Comparison of ENCODE assay signal across 6 cellular contexts in genomic region chr16:2468142-2468724, GRCh38. TPM values are rescaled to one million over a fixed set of nuclear protein-coding genes. Genes with fewer than 3 reads are reported as not detected.
DNase-seq lines count a peak whose midpoint lies in the region; ATAC-seq, FAIRE-seq and TF ChIP-seq lines count a peak whose summit lies in the region.

No MANE protein-coding gene starts in this region.

- H2BK120ac ChIP-seq in H1 (replicated peaks; ENCODE audit: low read depth, low read length) = peak overlapping the region; percentile 61

- H2BK5ac ChIP-seq in H1 (ENCODE audit: low read depth, low read length) = peak overlapping the region; percentile 71; the same call in 1 of the 2 replicates

- CTCF ChIA-PET in H1 (lab: Charles Lee; ENCODE audit: partially characterized antibody) = interaction anchor here (1.3 to 4.0 kb wide), 4 partner anchors 7 to 33 kb away, joined by 4 to 15 read pairs (median 8); partner anchors contain the start of gene TEDC2

- H4K5ac ChIP-seq in H1 (ENCODE audit: insufficient read length, low read depth, low read length) = peak overlapping the region; percentile 50

- TF ChIP-seq RAD21 in H1 (IDR thresholded peaks at IDR 0.05 in 1 of 2, conservative IDR thresholded peaks at IDR 0.05 in 1 of 2; ENCODE audit: low read depth in 2 of 2, low read length in 2 of 2) = no peak

- H2BK12ac ChIP-seq in H1 (ENCODE audit: low read depth, low read length) = peak overlapping the region; percentile 68; the same call in 1 of the 2 replicates

- H3K27ac ChIP-seq in H1 (ENCODE audit: low read depth, low read length) = no peak overlapping the region
- no peak overlapping the region for H3K27ac ChIP-seq in skeletal muscle tissue (ENCODE audit: low read depth, low read length)

- TF ChIP-seq POLR2A in H1 (IDR thresholded peaks at IDR 0.05; ENCODE audit: control extremely low read depth in 1 of 2, low read depth in 2 of 2, low read length in 2 of 2) = no peak

- POLR2A ChIA-PET in H1 (lab: Charles Lee; ENCODE audit: partially characterized antibody) = interaction anchor here (0.8 to 2.3 kb wide), 14 partner anchors 9 to 280 kb away, joined by 3 to 21 read pairs (median 4); partner anchors contain the start of genes AMDHD2, ATP6V0C, ECI1 and TEDC2

- peak overlapping the region; percentile 98 for H3K4ac ChIP-seq in H1 (replicated peaks; ENCODE audit: insufficient read length, low read depth, low read length)

- no peak overlapping the region for H2AK5ac ChIP-seq in H1 (ENCODE audit: low read depth, low read length)

- H3K36me3 ChIP-seq in H1 (ENCODE audit: control insufficient read depth in 2 of 4, insufficient read depth in 4 of 4, low read length in 3 of 4) = peaks cover 0 to 4% (median 2%) of the 10 kb centered on the region in 4 experiments; a peak in 2 of 8 replicates
- no peaks in the 10 kb centered on the region for H3K36me3 ChIP-seq in skeletal muscle tissue (ENCODE audit: control insufficient read depth in 3 of 3, insufficient read depth in 3 of 3, low read length in 3 of 3)

- H2BK15ac ChIP-seq in H1 (ENCODE audit: low read length) = peak overlapping the region; percentile 46; the same call in 1 of the 2 replicates

- H4K20me1 ChIP-seq in H1 (replicated peaks in 1 of 2; ENCODE audit: control insufficient read depth in 1 of 2, insufficient read depth in 2 of 2, low read length in 2 of 2) = peaks cover 2 to 8% of the 10 kb centered on the region in 2 experiments

- H3K56ac ChIP-seq in H1 (replicated peaks; ENCODE audit: insufficient read length, low read depth, low read length) = peak overlapping the region; percentile 73

- WGBS in H1 (ENCODE audit: extremely low coverage in 1 of 2, insufficient coverage in 1 of 2, insufficient read length in 1 of 2, insufficient replicate concordance in 2 of 2, low coverage in 1 of 2, low lambda C conversion rate in 2 of 2, missing lambda C conversion rate in 1 of 2), 2 experiments = 5% methylated on average over 44 of the region's 51 CpGs; no CpG with 5 or more reads in 1 of the 2 experiments

- no peak overlapping the region for H2AFZ ChIP-seq in H1 (ENCODE audit: low read length)

- H3K23me2 ChIP-seq in H1 (ENCODE audit: low read depth, low read length) = peaks cover 14% of the 10 kb centered on the region; the same call in 1 of the 2 replicates

- DNase-seq in COR-L47 (lab: John Stamatoyannopoulos, UW) = peak; percentile 89
- peak; percentile 97 for DNase-seq in NCI-H146 (lab: John Stamatoyannopoulos, UW)
- peak in 1 of 2 experiments; percentile 61 for DNase-seq in H1 (ENCODE audit: low read depth in 1 of 2, low spot score in 2 of 2)

- peak overlapping the region; percentile 68 for H3K14ac ChIP-seq in H1 (ENCODE audit: insufficient read length)

- no peaks in the 10 kb centered on the region for H3K9me3 ChIP-seq in H1 (ENCODE audit: insufficient read depth in 2 of 2, low read depth in 1 of 2, low read length in 1 of 2)
- H3K9me3 ChIP-seq in skeletal muscle tissue (ENCODE audit: control insufficient read depth in 3 of 3, low read length in 3 of 3) = no peaks in the 10 kb centered on the region

- H3K79me1 ChIP-seq in H1 (ENCODE audit: low read depth, low read length) = no peaks in the 10 kb centered on the region

- H3K4me1 ChIP-seq in H1 (replicated peaks in 1 of 4; ENCODE audit: control insufficient read depth in 3 of 4, insufficient read depth in 4 of 4, low read length in 3 of 4) = peaks cover 0 to 37% (median 28%) of the 10 kb centered on the region in 4 experiments; a peak in 6 of 7 replicates
- peaks cover 20 to 52% (median 42%) of the 10 kb centered on the region in 3 donors for H3K4me1 ChIP-seq in skeletal muscle tissue (ENCODE audit: control insufficient read depth in 3 of 3, insufficient read depth in 3 of 3, low read length in 3 of 3)

- H2BK20ac ChIP-seq in H1 (ENCODE audit: low read length) = 0 out of 2 replicates have a peak overlapping the region, but pooled peaks have one; percentile 61

- H4K8ac ChIP-seq in H1 (ENCODE audit: extremely low read depth, insufficient read depth, low read length) = peak overlapping the region; percentile 97

- FAIRE-seq in H1 (lab: Jason Lieb, UNC) = no peak

- peaks cover 21 to 50% (median 45%) of the 10 kb centered on the region in 4 experiments for H3K27me3 ChIP-seq in H1 (replicated peaks in 1 of 4; ENCODE audit: control insufficient read depth in 3 of 4, extremely low read depth in 1 of 4, insufficient read depth in 3 of 4, low read length in 3 of 4)
- H3K27me3 ChIP-seq in skeletal muscle tissue (ENCODE audit: control insufficient read depth in 3 of 3, insufficient read depth in 3 of 3, low read length in 3 of 3) = peaks cover 14 to 41% (median 32%) of the 10 kb centered on the region in 3 donors

- no peak overlapping the region for H3K23ac ChIP-seq in H1 (ENCODE audit: insufficient read length)

- no peak for TF ChIP-seq CTCF in H1 (IDR thresholded peaks at IDR 0.05; ENCODE audit: control extremely low read depth in 1 of 3, insufficient read depth in 1 of 3, low read depth in 1 of 3, low read length in 3 of 3)

- H3K9ac ChIP-seq in H1 (replicated peaks in 1 of 4; ENCODE audit: extremely low read depth in 1 of 4, low read depth in 3 of 4, low read length in 3 of 4) (peak overlapping the region; percentile 50 to 86 (median 62); a peak in 6 of 7 replicates), skeletal muscle tissue (ENCODE audit: low read depth in 1 of 3, low read length in 3 of 3) (peak overlapping the region; percentile 32 to 74 (median 61))

- H3K4me3 ChIP-seq in H1 (ENCODE audit: extremely low read depth in 1 of 4, insufficient read depth in 2 of 4, low read depth in 3 of 4, low read length in 4 of 4) (peak overlapping the region; percentile 36 to 73 (median 44)), skeletal muscle tissue (ENCODE audit: low read length in 3 of 3) (peak overlapping the region; percentile 43 to 67 (median 60))

- no peaks in the 10 kb centered on the region for H3K79me2 ChIP-seq in H1 (ENCODE audit: control insufficient read depth in 1 of 2, insufficient read depth in 2 of 2, low read length in 2 of 2)

- no peak for ATAC-seq in HG03175 (IDR thresholded peaks at IDR 0.05; ENCODE audit: unreplicated experiment)
- ATAC-seq in HG02885 (IDR thresholded peaks at IDR 0.05; ENCODE audit: poor library complexity, unreplicated experiment) = no peak

- H3K4me2 ChIP-seq in H1 (ENCODE audit: insufficient read depth in 1 of 2, low read depth in 2 of 2, low read length in 2 of 2) = peak overlapping the region; percentile 88 to 94

- TF ChIP-seq EP300 in H1 (IDR thresholded peaks at IDR 0.05; ENCODE audit: borderline replicate concordance in 1 of 2, low read depth in 2 of 2, low read length in 2 of 2) = no peak

- H3K18ac ChIP-seq in H1 (ENCODE audit: extremely low read depth, low read length) = peak overlapping the region; percentile 98

- peak overlapping the region; percentile 96 for H4K91ac ChIP-seq in H1 (replicated peaks; ENCODE audit: insufficient read length, low read length)

RNA-seq across cellular contexts. Expression of gene NTN3, which starts 2.9 kb away (rescaled TPM):
- 0.34 and 0.52 TPM in 2 replicates for total RNA-seq in H1 (2021; fragmentation: NEBNext Ultra II Directional; extraction: Animal tissue kit (Norgen Biotek cat#: 25700))
- 0.30 and 0.74 TPM in 2 replicates for polyA plus RNA-seq in H1 (2011; rRNA removed)
- polyA plus RNA-seq in H1 (2011; cell fraction: cytosol; rRNA removed) = 0.32 TPM
- polyA plus RNA-seq in H1 (2011; cell fraction: nucleus; rRNA removed) = 2.5 TPM
- polyA plus RNA-seq in H1 (2012, experiment 1 of 2) = 0.08 to 0.20 TPM (median 0.08 TPM) in 3 of 4 replicates, not detected in the other
- 0.10 TPM for polyA plus RNA-seq in H1 (2012, experiment 2 of 2)
- 0.10 TPM for polyA plus RNA-seq in H1 (2013, experiment 1 of 2)
- 0.15 TPM for polyA plus RNA-seq in H1 (2013, experiment 2 of 2)
- polyA minus RNA-seq in H1 (2011; rRNA and poly(A)+ RNA removed) = 0.13 and 0.46 TPM in 2 replicates
- polyA minus RNA-seq in H1 (2011; cell fraction: cytosol; rRNA and poly(A)+ RNA removed) = 1.1 TPM
- polyA minus RNA-seq in H1 (2011; cell fraction: nucleus; rRNA and poly(A)+ RNA removed) = 4.2 TPM
- 5.2 TPM for total RNA-seq in skeletal muscle tissue

RNA-seq across cellular contexts. Expression of gene TBC1D24, which starts 6.7 kb away (rescaled TPM):
- total RNA-seq in H1 (2021; fragmentation: NEBNext Ultra II Directional; extraction: Animal tissue kit (Norgen Biotek cat#: 25700)) = 18.6 and 21.5 TPM in 2 replicates
- 8.7 and 13.3 TPM in 2 replicates for polyA plus RNA-seq in H1 (2011; rRNA removed)
- 9.4 TPM for polyA plus RNA-seq in H1 (2011; cell fraction: cytosol; rRNA removed)
- 22.2 TPM for polyA plus RNA-seq in H1 (2011; cell fraction: nucleus; rRNA removed)
- polyA plus RNA-seq in H1 (2012, experiment 1 of 2) = 7.7 to 10.3 TPM (median 9.2 TPM) in 4 replicates
- 4.2 TPM for polyA plus RNA-seq in H1 (2012, experiment 2 of 2)
- 7.5 TPM for polyA plus RNA-seq in H1 (2013, experiment 1 of 2)
- 7.0 TPM for polyA plus RNA-seq in H1 (2013, experiment 2 of 2)
- 13.1 and 14.6 TPM in 2 replicates for polyA minus RNA-seq in H1 (2011; rRNA and poly(A)+ RNA removed)
- 15.0 TPM for polyA minus RNA-seq in H1 (2011; cell fraction: cytosol; rRNA and poly(A)+ RNA removed)
- 13.0 TPM for polyA minus RNA-seq in H1 (2011; cell fraction: nucleus; rRNA and poly(A)+ RNA removed)
- 7.8 TPM for total RNA-seq in skeletal muscle tissue

RNA-seq across cellular contexts. Expression of gene TEDC2, which starts 8.3 kb away (rescaled TPM):
- total RNA-seq in H1 (2021; fragmentation: NEBNext Ultra II Directional; extraction: Animal tissue kit (Norgen Biotek cat#: 25700)) = 54.2 and 54.6 TPM in 2 replicates
- 55.6 and 71.2 TPM in 2 replicates for polyA plus RNA-seq in H1 (2011; rRNA removed)
- 57.9 TPM for polyA plus RNA-seq in H1 (2011; cell fraction: cytosol; rRNA removed)
- polyA plus RNA-seq in H1 (2011; cell fraction: nucleus; rRNA removed) = 227 TPM
- polyA plus RNA-seq in H1 (2012, experiment 1 of 2) = 41.6 to 54.3 TPM (median 48.8 TPM) in 4 replicates
- polyA plus RNA-seq in H1 (2012, experiment 2 of 2) = 45.5 TPM
- 32.6 TPM for polyA plus RNA-seq in H1 (2013, experiment 1 of 2)
- polyA plus RNA-seq in H1 (2013, experiment 2 of 2) = 32.0 TPM
- 17.1 and 20.1 TPM in 2 replicates for polyA minus RNA-seq in H1 (2011; rRNA and poly(A)+ RNA removed)
- 27.2 TPM for polyA minus RNA-seq in H1 (2011; cell fraction: cytosol; rRNA and poly(A)+ RNA removed)
- polyA minus RNA-seq in H1 (2011; cell fraction: nucleus; rRNA and poly(A)+ RNA removed) = 66.0 TPM
- 2.6 TPM for total RNA-seq in skeletal muscle tissue

RNA-seq across cellular contexts. Expression of gene CCNF, which starts 39.0 kb away (rescaled TPM):
- total RNA-seq in H1 (2021; fragmentation: NEBNext Ultra II Directional; extraction: Animal tissue kit (Norgen Biotek cat#: 25700)) = 54.3 and 55.9 TPM in 2 replicates
- 15.4 and 25.5 TPM in 2 replicates for polyA plus RNA-seq in H1 (2011; rRNA removed)
- polyA plus RNA-seq in H1 (2011; cell fraction: cytosol; rRNA removed) = 19.4 TPM
- 33.2 TPM for polyA plus RNA-seq in H1 (2011; cell fraction: nucleus; rRNA removed)
- 28.0 to 37.5 TPM (median 33.7 TPM) in 4 replicates for polyA plus RNA-seq in H1 (2012, experiment 1 of 2)
- 38.2 TPM for polyA plus RNA-seq in H1 (2012, experiment 2 of 2)
- polyA plus RNA-seq in H1 (2013, experiment 1 of 2) = 21.7 TPM
- 21.4 TPM for polyA plus RNA-seq in H1 (2013, experiment 2 of 2)
- polyA minus RNA-seq in H1 (2011; rRNA and poly(A)+ RNA removed) = 41.3 and 59.4 TPM in 2 replicates
- polyA minus RNA-seq in H1 (2011; cell fraction: cytosol; rRNA and poly(A)+ RNA removed) = 33.2 TPM
- polyA minus RNA-seq in H1 (2011; cell fraction: nucleus; rRNA and poly(A)+ RNA removed) = 36.2 TPM
- 6.8 TPM for total RNA-seq in skeletal muscle tissue

RNA-seq across cellular contexts. Expression of gene ATP6V0C, which starts 45.5 kb away (rescaled TPM):
- total RNA-seq in H1 (2021; fragmentation: NEBNext Ultra II Directional; extraction: Animal tissue kit (Norgen Biotek cat#: 25700)) = 176 and 199 TPM in 2 replicates
- 125 and 218 TPM in 2 replicates for polyA plus RNA-seq in H1 (2011; rRNA removed)
- 35.7 TPM for polyA plus RNA-seq in H1 (2011; cell fraction: cytosol; rRNA removed)
- polyA plus RNA-seq in H1 (2011; cell fraction: nucleus; rRNA removed) = 80.2 TPM
- polyA plus RNA-seq in H1 (2012, experiment 1 of 2) = 161 to 288 TPM (median 238 TPM) in 4 replicates
- polyA plus RNA-seq in H1 (2012, experiment 2 of 2) = 371 TPM
- polyA plus RNA-seq in H1 (2013, experiment 1 of 2) = 359 TPM
- 478 TPM for polyA plus RNA-seq in H1 (2013, experiment 2 of 2)
- 15.2 and 20.3 TPM in 2 replicates for polyA minus RNA-seq in H1 (2011; rRNA and poly(A)+ RNA removed)
- polyA minus RNA-seq in H1 (2011; cell fraction: cytosol; rRNA and poly(A)+ RNA removed) = 225 TPM
- 36.2 TPM for polyA minus RNA-seq in H1 (2011; cell fraction: nucleus; rRNA and poly(A)+ RNA removed)
- total RNA-seq in skeletal muscle tissue = 12.0 TPM

Comparison
In these comparisons a context has a peak if more than half of its experiments do, and no peak if none do; other contexts are left out.
1. RNA of gene TEDC2, which starts 8.3 kb away (total RNA-seq): 54.2 to 54.6 TPM in H1; 2.6 TPM in skeletal muscle tissue (single experiment); every median in the first group is over 10 times any median in the second.